Comparison of ENCODE assay signal across 17 cellular contexts in genomic region chr4:30836231-30836630, GRCh38.
DNase-seq lines count a peak whose midpoint lies in the region; ATAC-seq and TF ChIP-seq lines count a peak whose summit lies in the region.
"Had no signal": no experiment of that assay in that cellular context is flagged by ENCODE, and none has a peak within 500 bp of the region (broad histone marks: within the 10 kb centered on the region; RNA-seq: fewer than 3 reads in every experiment).

No MANE protein-coding gene starts in this region.

- no peaks in the 10 kb centered on the region for H3K9me3 Mint-ChIP-seq in Caco-2 (ENCODE audit: unreplicated experiment)
- no peaks in the 10 kb centered on the region for H3K9me3 Mint-ChIP-seq in osteocyte (ENCODE audit: unreplicated experiment)
- H3K9me3 Mint-ChIP-seq: H9 had no signal

- peak overlapping the region; percentile 18; the same call in 1 of the 2 replicates for H3K4me2 ChIP-seq in PC-9

- H3K36me3 ChIP-seq in Caco-2 (ENCODE audit: control insufficient read depth, insufficient read depth, low read length) (no peaks in the 10 kb centered on the region), PC-9 (ENCODE audit: low read depth) (no peaks in the 10 kb centered on the region)

- no TSS peak for BruUV-seq in Caco-2 (replicated peaks; lab: Mats Ljungman, UMichigan)
- BruUV-seq in PC-9 (replicated peaks; lab: Mats Ljungman, UMichigan) = no TSS peak

- no peaks in the 10 kb centered on the region for H3K9me3 ChIP-seq in Caco-2
- H3K9me3 ChIP-seq in PC-9 (ENCODE audit: insufficient read depth, low read depth) = no peaks in the 10 kb centered on the region
- no peaks in the 10 kb centered on the region for H3K9me3 ChIP-seq in T-helper 17 cell (ENCODE audit: control insufficient read depth, low read length, poor library complexity, severe bottlenecking)

- DNase-seq in Caco-2 (no peak), PC-9 (no peak), choroid plexus epithelial cell (ENCODE audit: low read depth) (peak; percentile 65), osteocyte (ENCODE audit: extremely low spot score, unreplicated experiment) (no peak), substantia nigra (lab: John Stamatoyannopoulos, UW) (no peak), LoVo (ENCODE audit: low spot score) (no peak), T-helper 17 cell (no peak)
- DNase-seq: COR-L47; H9; NCI-H1436 treated with DMSO at 0.1 percent for 48 hours; NCI-H2081 treated with DMSO at 0.1 percent for 48 hours; NCI-H345; NCI-H526 treated with DMSO at 0.1 percent for 48 hours; NK-92 treated with Interleukin-12 subunit alpha and Interleukin-12 subunit beta, amount 100 ng/mL, for 24 hours; OCI-M1 had no signal

- H2AFZ ChIP-seq in PC-9 = no peak overlapping the region

- TF ChIP-seq CTCF in Caco-2 (IDR thresholded peaks at IDR 0.05; ENCODE audit: insufficient read depth in 1 of 2, low read depth in 1 of 2, low read length in 1 of 2, severe bottlenecking in 1 of 2, unreplicated experiment in 1 of 2) (no peak), PC-9 (conservative IDR thresholded peaks at IDR 0.05) (no peak), choroid plexus epithelial cell (conservative IDR thresholded peaks at IDR 0.05; ENCODE audit: low read depth, low read length) (no peak), osteocyte (IDR thresholded peaks at IDR 0.05) (no peak)

- peaks cover 46% of the 10 kb centered on the region for H3K4me1 ChIP-seq in Caco-2
- peaks cover 27% of the 10 kb centered on the region for H3K4me1 ChIP-seq in PC-9 (replicated peaks; ENCODE audit: insufficient read depth)

- H3K4me3 Mint-ChIP-seq in Caco-2 (ENCODE audit: unreplicated experiment) (no peak overlapping the region), osteocyte (ENCODE audit: unreplicated experiment) (no peak overlapping the region), T-helper 17 cell (no peak overlapping the region)
- H3K4me3 Mint-ChIP-seq: H9 had no signal

- H3K36me3 Mint-ChIP-seq in Caco-2 (ENCODE audit: insufficient read depth, unreplicated experiment) (no peaks in the 10 kb centered on the region), osteocyte (ENCODE audit: unreplicated experiment) (peaks cover 2% of the 10 kb centered on the region), T-helper 17 cell (ENCODE audit: low read depth) (no peaks in the 10 kb centered on the region)

- no peaks in the 10 kb centered on the region for H4K20me1 ChIP-seq in PC-9 (ENCODE audit: insufficient read depth)

- no peaks in the 10 kb centered on the region for H3K9me2 ChIP-seq in PC-9 (ENCODE audit: insufficient read depth)

- no peaks in the 10 kb centered on the region for H3K79me2 ChIP-seq in PC-9 (ENCODE audit: low read depth)

- H3K27ac Mint-ChIP-seq in Caco-2 (ENCODE audit: unreplicated experiment) (peak overlapping the region; percentile 39), osteocyte (ENCODE audit: unreplicated experiment) (peak overlapping the region; percentile 68), T-helper 17 cell (no peak overlapping the region)

- H3K4me1 Mint-ChIP-seq in Caco-2 (ENCODE audit: low read depth, unreplicated experiment) = peaks cover 45% of the 10 kb centered on the region
- H3K4me1 Mint-ChIP-seq in osteocyte (ENCODE audit: unreplicated experiment) = peaks cover 72% of the 10 kb centered on the region
- no peaks in the 10 kb centered on the region for H3K4me1 Mint-ChIP-seq in T-helper 17 cell

- H3K27me3 Mint-ChIP-seq in Caco-2 (ENCODE audit: insufficient read depth, unreplicated experiment) = no peaks in the 10 kb centered on the region
- H3K27me3 Mint-ChIP-seq in osteocyte (ENCODE audit: unreplicated experiment) = no peaks in the 10 kb centered on the region
- no peaks in the 10 kb centered on the region for H3K27me3 Mint-ChIP-seq in T-helper 17 cell

- POLR2A ChIA-PET in Caco-2 (lab: Charles Lee) (no interaction called here), PC-9 (lab: Charles Lee; ENCODE audit: unreplicated experiment) (no interaction called here)

- 0 out of 2 replicates have a peak, but pooled peaks cover 7% of the 10 kb centered on the region for H3F3A ChIP-seq in PC-9 (ENCODE audit: insufficient read depth, low read depth)

- intact Hi-C loops in Caco-2 (cut with micrococcal nuclease; ENCODE audit: unreplicated experiment) = loop anchor here (2.0 to 5.0 kb wide), 2 partner anchors 47 to 116 kb away; no protein-coding TSS in a partner anchor
- intact Hi-C loops in PC-9 (cut with micrococcal nuclease; ENCODE audit: unreplicated experiment) = loop anchor here (2.0 to 5.0 kb wide), 3 partner anchors 64 to 249 kb away; no protein-coding TSS in a partner anchor

- ATAC-seq in T-helper 17 cell (no peak), HG03460 (IDR thresholded peaks at IDR 0.05; ENCODE audit: unreplicated experiment) (no peak)

- CTCF ChIA-PET in Caco-2 (lab: Charles Lee) = no interaction called here
- CTCF ChIA-PET in PC-9 (lab: Charles Lee) = no interaction called here

- no peaks in the 10 kb centered on the region for H3K27me3 ChIP-seq in Caco-2 (replicated peaks; ENCODE audit: control insufficient read depth, insufficient read depth, low read length)
- H3K27me3 ChIP-seq in PC-9 (ENCODE audit: insufficient read depth, low read depth) = no peaks in the 10 kb centered on the region

- H3K27ac ChIP-seq in PC-9 (peak overlapping the region; percentile 55; the same call in 1 of the 2 replicates), substantia nigra (ENCODE audit: low read depth, low read length, poor library complexity, severe bottlenecking) (no peak overlapping the region)
- H3K27ac ChIP-seq: C4-2B had no signal

- H3K4me3 ChIP-seq in Caco-2 (ENCODE audit: low read depth, low read length) = no peak overlapping the region
- no peak overlapping the region for H3K4me3 ChIP-seq in PC-9
- no peak overlapping the region for H3K4me3 ChIP-seq in choroid plexus epithelial cell (ENCODE audit: low read depth, low read length)
